Comparison of ENCODE assay signal across 16 cellular contexts in genomic region chr1:156155760-156156495, GRCh38. TPM values are rescaled to one million over a fixed set of nuclear protein-coding genes. Genes with fewer than 3 reads are reported as not detected.
DNase-seq lines count a peak whose midpoint lies in the region; ATAC-seq and TF ChIP-seq lines count a peak whose summit lies in the region.
"Had no signal": no experiment of that assay in that cellular context is flagged by ENCODE, and none has a peak within 500 bp of the region (broad histone marks: within the 10 kb centered on the region; RNA-seq: fewer than 3 reads in every experiment).

No MANE protein-coding gene starts in this region.

- intact Hi-C loops in CD14-positive monocyte (cut with micrococcal nuclease), result no loop called here

- no peaks in the 10 kb centered on the region for H3K9me3 Mint-ChIP-seq in CD14-positive monocyte
- H3K9me3 Mint-ChIP-seq: neural crest cell had no signal

- H3K4me1 Mint-ChIP-seq in CD14-positive monocyte (peaks cover 82% of the 10 kb centered on the region), T-helper 17 cell (peaks cover 39% of the 10 kb centered on the region)

- peaks cover 54 to 56% of the 10 kb centered on the region in 2 donors for H3K36me3 Mint-ChIP-seq in CD14-positive monocyte
- peaks cover 5% of the 10 kb centered on the region for H3K36me3 Mint-ChIP-seq in T-helper 17 cell (ENCODE audit: low read depth)

- no peak for ATAC-seq in T-helper 17 cell
- ATAC-seq in HG03280 (IDR thresholded peaks at IDR 0.05; ENCODE audit: unreplicated experiment), result no peak
- no peak for ATAC-seq in GM21529 (IDR thresholded peaks at IDR 0.05; ENCODE audit: unreplicated experiment)
- ATAC-seq: left colon had no signal

- H3K4me3 ChIP-seq in GM06990 (replicated peaks; ENCODE audit: low read depth, low read length) (peak overlapping the region; percentile 71), epithelial cell of proximal tubule (ENCODE audit: low read depth, low read length) (peak overlapping the region; percentile 9)
- H3K4me3 ChIP-seq: esophagus squamous epithelium, SJSA1 had no signal

- H3K27ac Mint-ChIP-seq in CD14-positive monocyte (peak overlapping the region; percentile 86 to 99 (median 99)), T-helper 17 cell (peak overlapping the region; percentile 97)

- peaks cover 13% of the 10 kb centered on the region for H3K36me3 ChIP-seq in GM06990 (ENCODE audit: control insufficient read depth, insufficient read depth, low read length)
- H3K36me3 ChIP-seq: SJSA1 had no signal

- H3K4me3 Mint-ChIP-seq in CD14-positive monocyte (peak overlapping the region; percentile 97 to 99), T-helper 17 cell (peak overlapping the region; percentile 84)
- H3K4me3 Mint-ChIP-seq: neural crest cell had no signal

- peaks cover 0 to 4% (median 2%) of the 10 kb centered on the region in 3 donors for H3K27me3 Mint-ChIP-seq in CD14-positive monocyte (ENCODE audit: low read depth in 3 of 3)
- no peaks in the 10 kb centered on the region for H3K27me3 Mint-ChIP-seq in T-helper 17 cell

- no peaks in the 10 kb centered on the region for H3K9me3 ChIP-seq in T-helper 17 cell (ENCODE audit: control insufficient read depth, low read length, poor library complexity, severe bottlenecking)
- H3K9me3 ChIP-seq: esophagus squamous epithelium, SJSA1 had no signal

- no peaks in the 10 kb centered on the region for H3K27me3 ChIP-seq in GM06990 (replicated peaks; ENCODE audit: control insufficient read depth, insufficient read depth, low read length)
- H3K27me3 ChIP-seq: SJSA1 had no signal

- no peak for DNase-seq in CD14-positive monocyte (ENCODE audit: low spot score)
- DNase-seq in GM06990 (ENCODE audit: extremely low read depth, insufficient read length), result no peak
- DNase-seq in T-helper 17 cell, result no peak
- no peak for DNase-seq in epithelial cell of proximal tubule (ENCODE audit: low read depth)
- no peak for DNase-seq in cerebellar nuclear complex (lab: John Stamatoyannopoulos, UW)
- no peak for DNase-seq in COLO668 (lab: John Stamatoyannopoulos, UW; ENCODE audit: unreplicated experiment)
- DNase-seq: activated CD4-positive, CD25-positive, alpha-beta regulatory T cell; C1 segment of cervical spinal cord; esophagus squamous epithelium; left colon; NCI-H2029; substantia nigra had no signal

- no peak for TF ChIP-seq CTCF in CD14-positive monocyte (IDR thresholded peaks at IDR 0.05)
- TF ChIP-seq CTCF in GM06990 (IDR thresholded peaks at IDR 0.05; ENCODE audit: insufficient read depth, low read length, poor library complexity, severe bottlenecking), result no peak
- TF ChIP-seq CTCF in epithelial cell of proximal tubule (conservative IDR thresholded peaks at IDR 0.05; ENCODE audit: low read depth, low read length), result no peak

RNA-seq across cellular contexts. Expression of gene SEMA4A, which starts 2.5 kb away (rescaled TPM):
- 100 to 1,000 TPM in 1 of 2 donors, 10 to 100 TPM in 1; 72.3 to 121 TPM for polyA plus RNA-seq in CD14-positive monocyte
- total RNA-seq in T-helper 17 cell (10 to 100 TPM; 21.7 to 58.1 TPM), epithelial cell of proximal tubule (1.4 and 3.5 TPM in 2 replicates)

RNA-seq across cellular contexts. Expression of gene SLC25A44, which starts 38.0 kb away (rescaled TPM):
- 10 to 100 TPM; 17.1 to 28.8 TPM for polyA plus RNA-seq in CD14-positive monocyte
- total RNA-seq in T-helper 17 cell (10 to 100 TPM; 14.4 to 21.6 TPM), epithelial cell of proximal tubule (7.4 and 16.6 TPM in 2 replicates)

RNA-seq across cellular contexts. Expression of gene LMNA, which starts 41.4 kb away (rescaled TPM):
- polyA plus RNA-seq in CD14-positive monocyte, result 10 to 100 TPM; 16.5 to 24.7 TPM
- total RNA-seq in T-helper 17 cell, result 1,000 to 10,000 TPM in 1 of 2 donors, 100 to 1,000 TPM in 1; 919 to 1,908 TPM
- total RNA-seq in epithelial cell of proximal tubule, result 358 and 433 TPM in 2 replicates

RNA-seq across cellular contexts. Expression of gene PMF1, which starts 56.9 kb away (rescaled TPM):
- 10 to 100 TPM; 86.1 to 90.4 TPM for polyA plus RNA-seq in CD14-positive monocyte
- total RNA-seq in T-helper 17 cell, result 10 to 100 TPM; 59.1 to 73.2 TPM
- 112 and 131 TPM in 2 replicates for total RNA-seq in epithelial cell of proximal tubule
